In the genomic region with DNA sequence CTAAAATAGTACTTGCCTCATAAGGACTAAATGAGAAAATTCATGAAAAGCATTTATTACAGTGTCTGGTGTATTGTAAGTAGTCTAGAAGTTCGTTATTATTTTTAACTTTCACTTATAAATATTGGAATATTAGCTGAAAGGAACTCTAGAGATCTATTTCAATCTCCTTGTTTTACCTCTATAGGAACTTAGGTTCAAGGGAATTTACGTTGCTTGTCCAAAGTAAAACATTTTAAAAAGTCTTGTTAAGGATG, we compare ENCODE assay signal across 22 cellular contexts.
"Had no signal": no experiment of that assay in that cellular context is flagged by ENCODE, and none has a peak within 500 bp of the region (broad histone marks: within the 10 kb centered on the region; RNA-seq: fewer than 3 reads in every experiment).

No MANE protein-coding gene starts in this region.

- H3K36me3 ChIP-seq: neutrophil, prostate gland, thyroid gland, upper lobe of right lung had no signal

- H3K9me3 Mint-ChIP-seq: activated B cell treated with CpG ODN at 0.5 μM for 24 hours; activated naive CD4-positive, alpha-beta T cell treated with anti-CD3 and anti-CD28 coated beads for 36 hours; activated naive CD8-positive, alpha-beta T cell treated with anti-CD3 and anti-CD28 coated beads for 36 hours; nephron progenitor cell; stimulated activated effector memory CD8-positive, alpha-beta T cell treated with anti-CD3 and anti-CD28 coated beads, Interleukin-12 subunit alpha, Interleukin-12 subunit beta, amount 100 ng/mL, for 72 hours; stimulated activated naive CD8-positive, alpha-beta T cell treated with anti-CD3 and anti-CD28 coated beads, Interleukin-15, Interleukin-2, amounts not matched to agents 100 ng/mL and 50 ng/mL, for 24 hours had no signal

- H3K27ac ChIP-seq: neutrophil, prostate gland, thyroid gland, upper lobe of right lung had no signal

- H3K4me1 Mint-ChIP-seq: activated naive CD8-positive, alpha-beta T cell treated with anti-CD3 and anti-CD28 coated beads for 36 hours; nephron progenitor cell; T-helper 17 cell had no signal

- H3K4me3 ChIP-seq: prostate gland, skin epidermis, thyroid gland, upper lobe of right lung had no signal

- ATAC-seq: activated CD4-positive, alpha-beta T cell treated with anti-CD3 and anti-CD28 coated beads for 36 hours; sciatic nerve; stimulated activated effector memory CD8-positive, alpha-beta T cell treated with anti-CD3 and anti-CD28 coated beads, Interleukin-12 subunit alpha, Interleukin-12 subunit beta, amount 100 ng/mL, for 72 hours; T-helper 17 cell; upper lobe of right lung had no signal

- H3K9me3 ChIP-seq: neutrophil, prostate gland, thyroid gland, upper lobe of right lung had no signal

- H3K4me1 ChIP-seq: prostate gland, upper lobe of right lung had no signal

- H3K36me3 Mint-ChIP-seq: activated naive CD8-positive, alpha-beta T cell treated with anti-CD3 and anti-CD28 coated beads for 36 hours had no signal

- DNase-seq: activated B cell treated with CpG ODN at 0.5 μM for 24 hours; activated CD4-positive, alpha-beta T cell treated with anti-CD3 and anti-CD28 coated beads for 36 hours; activated CD4-positive, alpha-beta T cell treated with anti-CD3 and anti-CD28 coated beads, Interleukin-2, amount 50 U/mL, for 48 hours; activated CD8-positive, alpha-beta memory T cell treated with anti-CD3 and anti-CD28 coated beads for 24 hours; activated effector memory CD4-positive, alpha-beta T cell treated with anti-CD3 and anti-CD28 coated beads, Interleukin-2, amount 50 U/mL, for 16 hours; activated naive CD4-positive, alpha-beta T cell treated with anti-CD3 and anti-CD28 coated beads for 36 hours; activated naive CD8-positive, alpha-beta T cell treated with anti-CD3 and anti-CD28 coated beads for 36 hours; central memory CD4-positive, alpha-beta T cell; head of caudate nucleus; nephron progenitor cell; retina; stimulated activated CD4-positive, alpha-beta T cell treated with anti-CD3 and anti-CD28 coated beads, Interleukin-4, amount 100 ng/mL, for 24 hours; T-helper 17 cell; T1000; thyroid gland; upper lobe of right lung had no signal

- H3K4me3 Mint-ChIP-seq: activated B cell treated with CpG ODN at 0.5 μM for 24 hours; activated CD4-positive, alpha-beta T cell treated with anti-CD3 and anti-CD28 coated beads for 36 hours; activated naive CD4-positive, alpha-beta T cell treated with anti-CD3 and anti-CD28 coated beads for 36 hours; activated naive CD8-positive, alpha-beta T cell treated with anti-CD3 and anti-CD28 coated beads for 36 hours; nephron progenitor cell; stimulated activated effector memory CD8-positive, alpha-beta T cell treated with anti-CD3 and anti-CD28 coated beads, Interleukin-12 subunit alpha, Interleukin-12 subunit beta, amount 100 ng/mL, for 72 hours; stimulated activated naive CD8-positive, alpha-beta T cell treated with anti-CD3 and anti-CD28 coated beads, Interleukin-15, Interleukin-2, amounts not matched to agents 100 ng/mL and 50 ng/mL, for 24 hours; T-helper 17 cell had no signal

- H3K27ac Mint-ChIP-seq: activated CD4-positive, alpha-beta T cell treated with anti-CD3 and anti-CD28 coated beads for 36 hours; activated naive CD4-positive, alpha-beta T cell treated with anti-CD3 and anti-CD28 coated beads for 36 hours; activated naive CD8-positive, alpha-beta T cell treated with anti-CD3 and anti-CD28 coated beads for 36 hours; nephron progenitor cell; stimulated activated effector memory CD8-positive, alpha-beta T cell treated with anti-CD3 and anti-CD28 coated beads, Interleukin-12 subunit alpha, Interleukin-12 subunit beta, amount 100 ng/mL, for 72 hours; stimulated activated naive CD8-positive, alpha-beta T cell treated with anti-CD3 and anti-CD28 coated beads, Interleukin-15, Interleukin-2, amounts not matched to agents 100 ng/mL and 50 ng/mL, for 24 hours; T-helper 17 cell had no signal

- H3K27me3 ChIP-seq: thyroid gland, upper lobe of right lung had no signal

- H3K27me3 Mint-ChIP-seq: activated B cell treated with CpG ODN at 0.5 μM for 24 hours had no signal
